In the genomic region with DNA sequence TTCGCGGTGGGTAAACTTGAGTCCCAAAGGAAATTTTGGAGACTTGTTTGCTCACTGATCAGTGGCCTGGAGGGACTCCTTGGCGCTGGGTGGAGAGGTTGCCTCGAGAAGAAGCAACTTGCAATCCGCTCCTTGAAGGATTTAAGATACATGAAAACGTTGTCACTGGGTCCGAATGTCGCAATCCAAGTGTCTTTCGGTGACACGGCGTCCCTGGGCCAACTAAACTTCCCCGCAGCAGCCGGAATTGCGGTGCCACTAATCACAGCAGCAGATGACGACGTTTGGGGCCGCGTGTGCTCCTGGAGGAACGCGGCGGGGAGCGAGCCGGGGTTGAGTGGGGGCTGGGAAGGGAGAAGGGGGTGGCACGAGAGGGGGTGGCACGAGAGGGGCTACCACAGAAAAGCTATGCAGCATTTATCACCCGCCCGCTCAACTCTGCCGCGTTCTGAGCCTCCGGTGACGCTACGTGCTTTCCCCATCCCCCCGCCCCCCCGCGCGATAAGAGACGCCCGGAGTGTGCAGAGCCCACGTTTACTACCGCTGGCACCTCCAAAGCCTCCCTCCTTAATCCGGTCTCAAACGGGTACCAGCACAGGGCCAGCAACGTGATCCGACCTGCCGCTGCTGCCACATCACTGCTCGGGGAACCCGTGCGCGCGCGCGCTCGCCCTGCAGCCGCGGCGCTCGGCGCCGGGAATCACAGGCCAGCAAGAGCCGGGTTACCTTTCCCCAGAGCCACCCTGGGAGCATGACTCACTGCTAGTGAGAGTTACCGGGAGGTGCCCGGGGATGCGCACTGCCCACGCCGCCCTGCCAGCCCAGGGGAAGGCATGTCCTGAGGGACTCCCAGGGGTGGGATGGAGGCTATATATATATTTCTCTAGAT, we compare ENCODE assay signal across 8 cellular contexts. TPM values are rescaled to one million over a fixed set of nuclear protein-coding genes. Genes with fewer than 3 reads are reported as not detected.
DNase-seq lines count a peak whose midpoint lies in the region; ATAC-seq, FAIRE-seq and TF ChIP-seq lines count a peak whose summit lies in the region.

No MANE protein-coding gene starts in this region.

- H4K20me1 ChIP-seq in GM12878 (ENCODE audit: control insufficient read depth, insufficient read depth) = no peaks in the 10 kb centered on the region

- H3K4me2 ChIP-seq in GM12878 (ENCODE audit: control insufficient read depth, insufficient read depth) = peak overlapping the region; percentile 92

- no peaks in the 10 kb centered on the region for H3K36me3 ChIP-seq in GM12878 (ENCODE audit: control insufficient read depth in 2 of 2, insufficient read depth in 2 of 2, low read length in 1 of 2)

- TF ChIP-seq POLR2A in GM12878 (IDR thresholded peaks at IDR 0.05; ENCODE audit: low read depth, low read length) = no peak

- RAD21 ChIA-PET in GM12878 (lab: Charles Lee; ENCODE audit: unreplicated experiment) = interaction anchor here (0.7 to 5.7 kb wide), 5 partner anchors 10 to 172 kb away, joined by 4 to 29 read pairs (median 15); no protein-coding TSS in a partner anchor

- SMC1A ChIA-PET in GM12878 (lab: Charles Lee; ENCODE audit: uncharacterized antibody, unreplicated experiment) = interaction anchor here (1.8 to 8.3 kb wide), 3 partner anchors 30 to 146 kb away, joined by 3 to 91 read pairs (median 11); no protein-coding TSS in a partner anchor

- H2AFZ ChIP-seq in GM12878 (ENCODE audit: control insufficient read depth, low read depth, low read length) = peak overlapping the region; percentile 80

- intact Hi-C loops in GM12878 (cut with micrococcal nuclease; ENCODE audit: unreplicated experiment) (no loop called here), posterior vena cava (cut with DNase I) (loop anchor here (1.0 to 10.0 kb wide), 3 partner anchors 25 to 149 kb away; a partner anchor contains a TSS)

- peak; percentile 35 for ATAC-seq in GM19324 (IDR thresholded peaks at IDR 0.05; ENCODE audit: low FRiP score, unreplicated experiment)
- peak; percentile 58 for ATAC-seq in GM12878
- ATAC-seq in GM18858 (IDR thresholded peaks at IDR 0.05; ENCODE audit: unreplicated experiment) = no peak

- H3K9me3 ChIP-seq in GM12878 (replicated peaks; ENCODE audit: control insufficient read depth, insufficient read depth, low read length) = no peaks in the 10 kb centered on the region

- H3K4me1 ChIP-seq in GM12878 (ENCODE audit: control insufficient read depth, insufficient read depth, low read length) = peaks cover 23% of the 10 kb centered on the region

- no peak for TF ChIP-seq RAD21 in GM12878 (IDR thresholded peaks at IDR 0.05; ENCODE audit: insufficient read depth, low read depth, low read length)

- POLR2A ChIA-PET in RWPE1 (lab: Yijun Ruan, JAX; ENCODE audit: low non-redundant PET) = no interaction called here
- POLR2A ChIA-PET in GM12878 (lab: Charles Lee) = interaction anchor here (1.3 kb wide), 1 partner anchor 10 kb away, joined by 3 read pairs; no protein-coding TSS in a partner anchor

- no peak for TF ChIP-seq CTCF in HL-60 (IDR thresholded peaks at IDR 0.05; ENCODE audit: insufficient read depth, low read length)
- no peak for TF ChIP-seq CTCF in RWPE1 (conservative IDR thresholded peaks at IDR 0.05; ENCODE audit: low read depth)
- no peak for TF ChIP-seq CTCF in GM12878 (IDR thresholded peaks at IDR 0.05 in 2 of 3, conservative IDR thresholded peaks at IDR 0.05 in 1 of 3; ENCODE audit: control insufficient read depth in 2 of 3, extremely low read depth in 1 of 3, insufficient read depth in 1 of 3, low read depth in 3 of 3, low read length in 3 of 3)

- no peaks in the 10 kb centered on the region for H3K79me2 ChIP-seq in GM12878 (ENCODE audit: control insufficient read depth, insufficient read depth, low read length)

- H3K27me3 ChIP-seq in HL-60 (ENCODE audit: insufficient read depth, poor library complexity, severe bottlenecking) = peaks cover 39% of the 10 kb centered on the region
- H3K27me3 ChIP-seq in GM12878 (replicated peaks in 1 of 2; ENCODE audit: control insufficient read depth in 2 of 2, insufficient read depth in 2 of 2, low read length in 1 of 2) = peaks cover 10 to 44% of the 10 kb centered on the region in 2 experiments

- H3K27ac ChIP-seq in HL-60 (replicated peaks) (no peak overlapping the region), RWPE1 (peak overlapping the region; percentile 93), GM12878 (ENCODE audit: control insufficient read depth, insufficient read depth) (no peak overlapping the region)

- no peak overlapping the region; the same call in 1 of the 2 replicates for H3K9ac ChIP-seq in GM12878 (ENCODE audit: control insufficient read depth, insufficient read depth, low read length)

- no TSS peak for BruUV-seq in GM12878 (replicated peaks; lab: Mats Ljungman, UMichigan)

- peak overlapping the region; percentile 54 for H3K4me3 ChIP-seq in HL-60 (replicated peaks; ENCODE audit: insufficient read depth, low read length)
- peak overlapping the region; percentile 80 for H3K4me3 ChIP-seq in GM12878

- FAIRE-seq in GM12878 (lab: Jason Lieb, UNC) = no peak

- no peak for TF ChIP-seq EP300 in GM12878 (IDR thresholded peaks at IDR 0.05; ENCODE audit: borderline replicate concordance in 1 of 2, control insufficient read depth in 1 of 2, low read depth in 2 of 2, low read length in 2 of 2)

- WGBS in GM12878 (ENCODE audit: insufficient coverage, insufficient replicate concordance, low lambda C conversion rate, missing lambda C conversion rate) = under 1% methylated on average over 61 of the region's 65 CpGs

- in situ Hi-C loops in GM12878 (cut with MboI) = no loop called here

- DNase-seq in CD1c-positive myeloid dendritic cell (ENCODE audit: extremely low spot score) (peak; percentile 77), HL-60 (ENCODE audit: low read depth in 1 of 2, low spot score in 1 of 2) (peak in 1 of 2 experiments; percentile 48), RWPE1 (ENCODE audit: low spot score) (peak; percentile 84), GM12878 (ENCODE audit: low read depth, low spot score) (no peak), hippocampal formation (lab: John Stamatoyannopoulos, UW) (peak; percentile 80 to 86), posterior vena cava (ENCODE audit: low spot score) (peak; percentile 91)

- CTCF ChIA-PET in RWPE1 (lab: Yijun Ruan, JAX) = interaction anchor here (0.5 to 1.3 kb wide), 2 partner anchors 101 to 576 kb away, joined by 3 to 4 read pairs; no protein-coding TSS in a partner anchor
- CTCF ChIA-PET in GM12878 (lab: Yijun Ruan, JAX) = interaction anchor here (4.0 to 7.8 kb wide), 2 partner anchors 31 to 146 kb away, joined by 25 to 74 read pairs; no protein-coding TSS in a partner anchor

TF ChIP-seq in GM12878, 131 proteins besides CTCF, POLR2A, EP300 and RAD21 (continues in another document):
- TF ChIP-seq TARDBP (IDR thresholded peaks at IDR 0.05; ENCODE audit: borderline replicate concordance) (no peak), FOS (IDR thresholded peaks at IDR 0.05; ENCODE audit: borderline replicate concordance, extremely low read depth, insufficient read length) (no peak), ZNF207 (IDR thresholded peaks at IDR 0.05; ENCODE audit: borderline replicate concordance) (no peak)

RNA-seq across cellular contexts. Expression of a gene that starts 0.9 kb away (rescaled TPM):
- total RNA-seq in GM12878 (2013; cell fraction: nucleolus; rRNA removed) = 0.15 TPM in 2 replicates
- total RNA-seq in GM12878 (2014; rRNA removed) (not detected in 2 replicates), GM12878 (2014; rRNA removed; fragmentation: Illumina TruSeq; extraction: Trizol) (0.04 and 0.14 TPM in 2 replicates), GM12878 (2021) (0.13 and 0.45 TPM in 2 replicates), posterior vena cava (10 to 100 TPM; 15.9 to 18.6 TPM)
- polyA plus RNA-seq in GM12878 (2011; ENCODE audit: low read depth) = 0.17 TPM
- polyA plus RNA-seq in GM12878 (2011; rRNA removed) (0.84 and 1.5 TPM in 2 replicates), GM12878 (2014; fragmentation: Illumina TruSeq; extraction: Trizol) (0.07 TPM in 1 of 2 replicates, not detected in the other), GM12878 (2014; fragmentation: Nextera tagmentation; extraction: Ambion mirVana) (under 1 TPM; 0.02 to 0.04 TPM), GM12878 (2014; rRNA removed) (0.08 and 0.23 TPM in 2 replicates), GM12878 (2016; fragmentation: Nextera tagmentation; extraction: Ambion mirVana) (not detected)
- polyA plus RNA-seq in GM12878 (2011; cell fraction: cytosol; rRNA removed) = 0.48 and 1.2 TPM in 2 replicates
- polyA plus RNA-seq in GM12878 (2011; cell fraction: nucleus; rRNA removed) = 0.89 and 1.9 TPM in 2 replicates
- polyA plus RNA-seq in GM12878 (2012) = 0.74 and 1.8 TPM in 2 replicates
- polyA minus RNA-seq in GM12878 (2011; rRNA and poly(A)+ RNA removed) = 0.41 and 1.2 TPM in 2 replicates
- 0.21 and 0.53 TPM in 2 replicates for polyA minus RNA-seq in GM12878 (2011; cell fraction: cytosol; rRNA and poly(A)+ RNA removed)
- polyA minus RNA-seq in GM12878 (2011; cell fraction: nucleus; rRNA and poly(A)+ RNA removed) = 0.36 and 2.1 TPM in 2 replicates

Comparison
In these comparisons a context has a peak if more than half of its experiments do, and no peak if none do; other contexts are left out.
1. RNA of a gene that starts 0.9 kb away (total RNA-seq): 15.9 to 18.6 TPM in posterior vena cava; 0.04 to 0.45 TPM in GM12878; every median in the first group is over 10 times any median in the second.